ENCODE assay signal across 10 cellular contexts in genomic region chr2:11945139-11946126, GRCh38.
DNase-seq lines count a peak whose midpoint lies in the region; ATAC-seq and TF ChIP-seq lines count a peak whose summit lies in the region.
"Had no signal": no experiment of that assay in that cellular context is flagged by ENCODE, and none has a peak within 500 bp of the region (broad histone marks: within the 10 kb centered on the region; RNA-seq: fewer than 3 reads in every experiment).

No MANE protein-coding gene starts in this region.

- no peak overlapping the region for H2AFZ ChIP-seq in PC-9

- H3K9ac ChIP-seq in BLaER1 = no peak overlapping the region

- no TSS peak for BruUV-seq in PC-9 (replicated peaks; lab: Mats Ljungman, UMichigan)

- H3K27ac ChIP-seq in BLaER1 = peak overlapping the region; percentile 27; the same call in 1 of the 2 replicates
- no peak overlapping the region for H3K27ac ChIP-seq in PC-9
- H3K27ac ChIP-seq: C4-2B had no signal

- H3K9me2 ChIP-seq in PC-9 (ENCODE audit: insufficient read depth) = peaks cover 6% of the 10 kb centered on the region

- DNase-seq in activated CD4-positive, alpha-beta memory T cell treated with anti-CD3 and anti-CD28 coated beads for 36 hours = peak; percentile 54
- no peak for DNase-seq in glomerular visceral epithelial cell (ENCODE audit: extremely low spot score)
- no peak for DNase-seq in GM13976 (ENCODE audit: low spot score)
- DNase-seq in PC-9 = no peak
- no peak for DNase-seq in MG63
- DNase-seq: NCI-H1694 treated with DMSO at 0.1 percent for 48 hours had no signal

- ATAC-seq in GM19043 (IDR thresholded peaks at IDR 0.05; ENCODE audit: low read depth, unreplicated experiment) (peak; percentile 86), HG03095 (IDR thresholded peaks at IDR 0.05; ENCODE audit: unreplicated experiment) (peak; percentile 87)

- H3K36me3 Mint-ChIP-seq in activated CD4-positive, alpha-beta memory T cell treated with anti-CD3 and anti-CD28 coated beads for 36 hours = no peaks in the 10 kb centered on the region

- H3K27me3 ChIP-seq in BLaER1 (no peaks in the 10 kb centered on the region), PC-9 (ENCODE audit: insufficient read depth, low read depth) (no peaks in the 10 kb centered on the region), MG63 (no peaks in the 10 kb centered on the region)

- H3K36me3 ChIP-seq in BLaER1 = 0 out of 2 replicates have a peak, but pooled peaks cover 5% of the 10 kb centered on the region
- no peaks in the 10 kb centered on the region for H3K36me3 ChIP-seq in PC-9 (ENCODE audit: low read depth)
- H3K36me3 ChIP-seq in MG63 = no peaks in the 10 kb centered on the region

- H3K4me3 ChIP-seq in BLaER1 = no peak overlapping the region
- H3K4me3 ChIP-seq in PC-9 = no peak overlapping the region
- H3K4me3 ChIP-seq in MG63 = no peak overlapping the region

- POLR2A ChIA-PET in activated CD4-positive, alpha-beta memory T cell treated with anti-CD3 and anti-CD28 coated beads for 36 hours (lab: Charles Lee) = no interaction called here
- POLR2A ChIA-PET in PC-9 (lab: Charles Lee; ENCODE audit: unreplicated experiment) = no interaction called here

- in situ Hi-C loops in GM13976 (cut with MboI; ENCODE audit: low sequenced_read_pairs, unreplicated experiment) = no loop called here

- H3K4me2 ChIP-seq in BLaER1 (peak overlapping the region; percentile 59), PC-9 (no peak overlapping the region)

- peaks cover 12% of the 10 kb centered on the region for H3K4me1 Mint-ChIP-seq in activated CD4-positive, alpha-beta memory T cell treated with anti-CD3 and anti-CD28 coated beads for 36 hours (ENCODE audit: low read depth)

- no peaks in the 10 kb centered on the region for H3K79me2 ChIP-seq in PC-9 (ENCODE audit: low read depth)

- CTCF ChIA-PET in activated CD4-positive, alpha-beta memory T cell treated with anti-CD3 and anti-CD28 coated beads for 36 hours (lab: Charles Lee) = interaction anchor here (0.6 kb wide), 1 partner anchor 115 kb away, joined by 3 read pairs; no protein-coding TSS in a partner anchor
- CTCF ChIA-PET in PC-9 (lab: Charles Lee) = no interaction called here

- intact Hi-C loops in activated CD4-positive, alpha-beta memory T cell treated with anti-CD3 and anti-CD28 coated beads for 36 hours (cut with micrococcal nuclease) = loop anchor here (1.0 to 5.0 kb wide), 5 partner anchors 78 to 776 kb away; partner anchors contain the start of gene TRIB2
- intact Hi-C loops in PC-9 (cut with micrococcal nuclease; ENCODE audit: unreplicated experiment) = no loop called here

- no peaks in the 10 kb centered on the region for H3K27me3 Mint-ChIP-seq in activated CD4-positive, alpha-beta memory T cell treated with anti-CD3 and anti-CD28 coated beads for 36 hours

- no peak overlapping the region for H3K4me3 Mint-ChIP-seq in activated CD4-positive, alpha-beta memory T cell treated with anti-CD3 and anti-CD28 coated beads for 36 hours

- no peaks in the 10 kb centered on the region for H4K20me1 ChIP-seq in BLaER1
- no peaks in the 10 kb centered on the region for H4K20me1 ChIP-seq in PC-9 (ENCODE audit: insufficient read depth)

- TF ChIP-seq CTCF in GM13976 (IDR thresholded peaks at IDR 0.05; ENCODE audit: borderline replicate concordance, control extremely low read depth, extremely low read depth, insufficient read depth, missing control alignments) (no peak), PC-9 (conservative IDR thresholded peaks at IDR 0.05) (no peak)

- H3F3A ChIP-seq in PC-9 (ENCODE audit: insufficient read depth, low read depth) = no peaks in the 10 kb centered on the region

- H3K9me3 Mint-ChIP-seq in activated CD4-positive, alpha-beta memory T cell treated with anti-CD3 and anti-CD28 coated beads for 36 hours = no peaks in the 10 kb centered on the region

- peaks cover 40% of the 10 kb centered on the region for H3K9me3 ChIP-seq in BLaER1
- no peaks in the 10 kb centered on the region for H3K9me3 ChIP-seq in PC-9 (ENCODE audit: insufficient read depth, low read depth)
- H3K9me3 ChIP-seq in MG63 = 0 out of 2 replicates have a peak, but pooled peaks cover 1% of the 10 kb centered on the region

- H3K4me1 ChIP-seq in BLaER1 (peaks cover 41% of the 10 kb centered on the region), PC-9 (replicated peaks; ENCODE audit: insufficient read depth) (peaks cover 8% of the 10 kb centered on the region)

- H3K27ac Mint-ChIP-seq in activated CD4-positive, alpha-beta memory T cell treated with anti-CD3 and anti-CD28 coated beads for 36 hours = no peak overlapping the region
